In the genomic region with DNA sequence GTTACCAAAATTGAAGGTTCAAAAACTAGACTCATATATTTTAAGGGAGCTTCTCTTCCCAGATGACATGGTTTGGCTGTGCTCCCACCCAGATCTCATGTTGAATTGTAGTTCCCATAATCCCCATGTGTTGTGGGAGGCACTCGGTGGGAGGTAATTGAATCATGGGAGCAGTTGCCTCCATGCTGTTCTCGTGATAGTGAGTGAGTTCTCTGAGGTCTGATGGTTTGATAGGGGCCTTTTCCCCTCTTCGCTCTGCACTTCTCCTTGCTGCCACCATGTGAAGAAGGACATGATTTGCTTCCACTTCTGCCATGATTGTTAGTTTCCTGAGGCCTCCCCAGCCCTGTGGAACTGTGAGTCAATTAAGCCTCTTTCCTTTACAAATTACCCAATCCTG, we compare ENCODE assay signal across 1 cellular context.
TF ChIP-seq lines count a peak whose summit lies in the region.

No MANE protein-coding gene starts in this region.

TF ChIP-seq in GM23338, 12 proteins besides CTCF, POLR2A, EP300 and RAD21 (continued from another document):
- TF ChIP-seq, protein P1, sequence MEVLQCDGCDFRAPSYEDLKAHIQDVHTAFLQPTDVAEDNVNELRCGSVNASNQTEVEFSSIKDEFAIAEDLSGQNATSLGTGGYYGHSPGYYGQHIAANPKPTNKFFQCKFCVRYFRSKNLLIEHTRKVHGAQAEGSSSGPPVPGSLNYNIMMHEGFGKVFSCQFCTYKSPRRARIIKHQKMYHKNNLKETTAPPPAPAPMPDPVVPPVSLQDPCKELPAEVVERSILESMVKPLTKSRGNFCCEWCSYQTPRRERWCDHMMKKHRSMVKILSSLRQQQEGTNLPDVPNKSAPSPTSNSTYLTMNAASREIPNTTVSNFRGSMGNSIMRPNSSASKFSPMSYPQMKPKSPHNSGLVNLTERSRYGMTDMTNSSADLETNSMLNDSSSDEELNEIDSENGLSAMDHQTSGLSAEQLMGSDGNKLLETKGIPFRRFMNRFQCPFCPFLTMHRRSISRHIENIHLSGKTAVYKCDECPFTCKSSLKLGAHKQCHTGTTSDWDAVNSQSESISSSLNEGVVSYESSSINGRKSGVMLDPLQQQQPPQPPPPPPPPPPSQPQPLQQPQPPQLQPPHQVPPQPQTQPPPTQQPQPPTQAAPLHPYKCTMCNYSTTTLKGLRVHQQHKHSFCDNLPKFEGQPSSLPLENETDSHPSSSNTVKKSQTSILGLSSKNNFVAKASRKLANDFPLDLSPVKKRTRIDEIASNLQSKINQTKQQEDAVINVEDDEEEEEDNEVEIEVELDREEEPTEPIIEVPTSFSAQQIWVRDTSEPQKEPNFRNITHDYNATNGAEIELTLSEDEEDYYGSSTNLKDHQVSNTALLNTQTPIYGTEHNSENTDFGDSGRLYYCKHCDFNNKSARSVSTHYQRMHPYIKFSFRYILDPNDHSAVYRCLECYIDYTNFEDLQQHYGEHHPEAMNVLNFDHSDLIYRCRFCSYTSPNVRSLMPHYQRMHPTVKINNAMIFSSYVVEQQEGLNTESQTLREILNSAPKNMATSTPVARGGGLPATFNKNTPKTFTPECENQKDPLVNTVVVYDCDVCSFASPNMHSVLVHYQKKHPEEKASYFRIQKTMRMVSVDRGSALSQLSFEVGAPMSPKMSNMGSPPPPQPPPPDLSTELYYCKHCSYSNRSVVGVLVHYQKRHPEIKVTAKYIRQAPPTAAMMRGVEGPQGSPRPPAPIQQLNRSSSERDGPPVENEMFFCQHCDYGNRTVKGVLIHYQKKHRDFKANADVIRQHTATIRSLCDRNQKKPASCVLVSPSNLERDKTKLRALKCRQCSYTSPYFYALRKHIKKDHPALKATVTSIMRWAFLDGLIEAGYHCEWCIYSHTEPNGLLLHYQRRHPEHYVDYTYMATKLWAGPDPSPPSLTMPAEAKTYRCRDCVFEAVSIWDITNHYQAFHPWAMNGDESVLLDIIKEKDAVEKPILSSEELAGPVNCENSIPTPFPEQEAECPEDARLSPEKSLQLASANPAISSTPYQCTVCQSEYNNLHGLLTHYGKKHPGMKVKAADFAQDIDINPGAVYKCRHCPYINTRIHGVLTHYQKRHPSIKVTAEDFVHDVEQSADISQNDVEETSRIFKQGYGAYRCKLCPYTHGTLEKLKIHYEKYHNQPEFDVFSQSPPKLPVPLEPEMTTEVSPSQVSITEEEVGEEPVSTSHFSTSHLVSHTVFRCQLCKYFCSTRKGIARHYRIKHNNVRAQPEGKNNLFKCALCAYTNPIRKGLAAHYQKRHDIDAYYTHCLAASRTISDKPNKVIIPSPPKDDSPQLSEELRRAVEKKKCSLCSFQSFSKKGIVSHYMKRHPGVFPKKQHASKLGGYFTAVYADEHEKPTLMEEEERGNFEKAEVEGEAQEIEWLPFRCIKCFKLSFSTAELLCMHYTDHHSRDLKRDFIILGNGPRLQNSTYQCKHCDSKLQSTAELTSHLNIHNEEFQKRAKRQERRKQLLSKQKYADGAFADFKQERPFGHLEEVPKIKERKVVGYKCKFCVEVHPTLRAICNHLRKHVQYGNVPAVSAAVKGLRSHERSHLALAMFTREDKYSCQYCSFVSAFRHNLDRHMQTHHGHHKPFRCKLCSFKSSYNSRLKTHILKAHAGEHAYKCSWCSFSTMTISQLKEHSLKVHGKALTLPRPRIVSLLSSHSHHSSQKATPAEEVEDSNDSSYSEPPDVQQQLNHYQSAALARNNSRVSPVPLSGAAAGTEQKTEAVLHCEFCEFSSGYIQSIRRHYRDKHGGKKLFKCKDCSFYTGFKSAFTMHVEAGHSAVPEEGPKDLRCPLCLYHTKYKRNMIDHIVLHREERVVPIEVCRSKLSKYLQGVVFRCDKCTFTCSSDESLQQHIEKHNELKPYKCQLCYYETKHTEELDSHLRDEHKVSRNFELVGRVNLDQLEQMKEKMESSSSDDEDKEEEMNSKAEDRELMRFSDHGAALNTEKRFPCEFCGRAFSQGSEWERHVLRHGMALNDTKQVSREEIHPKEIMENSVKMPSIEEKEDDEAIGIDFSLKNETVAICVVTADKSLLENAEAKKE (CRISPR knock-in tag; IDR thresholded peaks at IDR 0.05), result no peak
- TF ChIP-seq JUNB (IDR thresholded peaks at IDR 0.05; ENCODE audit: unreplicated experiment), result no peak
- TF ChIP-seq STAT1 (IDR thresholded peaks at IDR 0.05; ENCODE audit: unreplicated experiment), result no peak
- TF ChIP-seq CREB1 (CRISPR knock-in tag; IDR thresholded peaks at IDR 0.05; ENCODE audit: low read depth), result no peak
- TF ChIP-seq ZNF331 (CRISPR knock-in tag; IDR thresholded peaks at IDR 0.05; ENCODE audit: low read depth), result no peak
- no peak for TF ChIP-seq ZNF114 (CRISPR knock-in tag; IDR thresholded peaks at IDR 0.05)
- no peak for TF ChIP-seq REST (IDR thresholded peaks at IDR 0.05; ENCODE audit: unreplicated experiment)
- TF ChIP-seq, protein P2, sequence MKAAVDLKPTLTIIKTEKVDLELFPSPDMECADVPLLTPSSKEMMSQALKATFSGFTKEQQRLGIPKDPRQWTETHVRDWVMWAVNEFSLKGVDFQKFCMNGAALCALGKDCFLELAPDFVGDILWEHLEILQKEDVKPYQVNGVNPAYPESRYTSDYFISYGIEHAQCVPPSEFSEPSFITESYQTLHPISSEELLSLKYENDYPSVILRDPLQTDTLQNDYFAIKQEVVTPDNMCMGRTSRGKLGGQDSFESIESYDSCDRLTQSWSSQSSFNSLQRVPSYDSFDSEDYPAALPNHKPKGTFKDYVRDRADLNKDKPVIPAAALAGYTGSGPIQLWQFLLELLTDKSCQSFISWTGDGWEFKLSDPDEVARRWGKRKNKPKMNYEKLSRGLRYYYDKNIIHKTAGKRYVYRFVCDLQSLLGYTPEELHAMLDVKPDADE (IDR thresholded peaks at IDR 0.05), result no peak
- TF ChIP-seq NANOG (IDR thresholded peaks at IDR 0.05; ENCODE audit: borderline replicate concordance), result no peak
- TF ChIP-seq EZH2 (IDR thresholded peaks at IDR 0.05; ENCODE audit: low read depth, unreplicated experiment), result no peak
- TF ChIP-seq EZH2phosphoT487 (IDR thresholded peaks at IDR 0.05; ENCODE audit: unreplicated experiment), result no peak
